ENCODE assay signal across 8 cellular contexts in the genomic region with DNA sequence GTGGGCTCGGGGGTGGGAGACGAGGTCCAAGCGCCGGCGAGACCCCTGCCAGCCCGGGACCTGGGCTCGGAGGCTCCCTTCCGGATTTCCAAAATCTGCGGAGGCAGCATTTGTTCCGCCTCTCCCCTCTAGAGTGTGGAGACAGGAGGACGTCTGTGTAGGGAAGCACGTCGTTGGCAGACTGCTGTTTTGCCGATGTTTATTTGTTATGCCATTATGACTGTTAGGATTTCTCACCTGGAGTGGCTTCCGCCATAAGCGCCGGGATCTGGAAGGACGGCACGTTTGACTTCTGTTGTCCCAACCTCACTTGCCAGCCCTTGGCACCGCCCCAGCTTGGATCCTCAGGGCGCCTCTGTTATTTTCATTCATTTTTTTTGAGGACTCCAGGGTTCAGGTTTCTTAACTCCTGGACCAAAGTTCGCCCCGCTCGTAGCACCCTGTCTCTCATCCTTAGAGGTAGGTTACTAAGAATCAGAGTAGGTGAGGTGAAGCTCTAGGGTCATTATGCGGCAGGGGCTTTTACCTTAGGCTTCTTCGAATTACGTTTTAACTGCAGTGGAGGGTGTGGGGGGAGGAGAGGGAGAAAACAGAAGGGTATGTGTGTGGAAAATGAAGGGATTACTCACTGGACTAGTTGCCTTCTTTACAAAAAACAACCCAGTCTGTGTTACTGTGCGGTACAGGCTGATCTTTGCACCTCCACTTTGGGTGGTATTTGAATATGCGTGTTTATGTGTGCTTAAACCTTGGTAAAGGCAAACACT. TPM values are rescaled to one million over a fixed set of nuclear protein-coding genes. Genes with fewer than 3 reads are reported as not detected.
DNase-seq lines count a peak whose midpoint lies in the region; ATAC-seq and TF ChIP-seq lines count a peak whose summit lies in the region.

No MANE protein-coding gene starts in this region.

- H3K9me3 ChIP-seq in hepatocyte (ENCODE audit: low read depth): no peaks in the 10 kb centered on the region

- intact Hi-C loops in sciatic nerve (cut with DNase I): no loop called here

- peaks cover 38% of the 10 kb centered on the region for H3K27me3 Mint-ChIP-seq in activated naive CD8-positive, alpha-beta T cell treated with anti-CD3 and anti-CD28 coated beads, Interleukin-2, amount 10 ng/mL, durations not matched to agents 7 days and 5 days

- no peaks in the 10 kb centered on the region for H3K27me3 ChIP-seq in hepatocyte

- H2AFZ ChIP-seq in hepatocyte: peak overlapping the region; percentile 97

- H3K27ac ChIP-seq in hepatocyte: peak overlapping the region; percentile 67

- peak; percentile 65 for DNase-seq in DMS79 (lab: John Stamatoyannopoulos, UW)
- DNase-seq in NCI-H2227 (lab: John Stamatoyannopoulos, UW; ENCODE audit: unreplicated experiment): peak; percentile 42
- DNase-seq in activated naive CD8-positive, alpha-beta T cell treated with anti-CD3 and anti-CD28 coated beads, Interleukin-2, amount 10 ng/mL, durations not matched to agents 7 days and 5 days: no peak
- DNase-seq in hepatocyte (ENCODE audit: low spot score): peak; percentile 54
- peak; percentile 76 for DNase-seq in sciatic nerve (ENCODE audit: low spot score)
- DNase-seq in NCI-H1048 (lab: John Stamatoyannopoulos, UW): no peak

- peak; percentile 35 for ATAC-seq in GM21723 (IDR thresholded peaks at IDR 0.05; ENCODE audit: unreplicated experiment)
- ATAC-seq in activated naive CD8-positive, alpha-beta T cell treated with anti-CD3 and anti-CD28 coated beads, Interleukin-2, amount 10 ng/mL, durations not matched to agents 7 days and 5 days (ENCODE audit: low read depth): peak; percentile 13
- peak; percentile 56 for ATAC-seq in sciatic nerve
- ATAC-seq in HG02840 (IDR thresholded peaks at IDR 0.05; ENCODE audit: low FRiP score, unreplicated experiment): no peak

- no peaks in the 10 kb centered on the region for H3K9me3 Mint-ChIP-seq in activated naive CD8-positive, alpha-beta T cell treated with anti-CD3 and anti-CD28 coated beads, Interleukin-2, amount 10 ng/mL, durations not matched to agents 7 days and 5 days

- POLR2A ChIA-PET in activated naive CD8-positive, alpha-beta T cell treated with anti-CD3 and anti-CD28 coated beads, Interleukin-2, amount 10 ng/mL, durations not matched to agents 7 days and 5 days (lab: Charles Lee): no interaction called here

- H3K4me1 ChIP-seq in hepatocyte (ENCODE audit: insufficient read depth): no peaks in the 10 kb centered on the region

- H3K79me2 ChIP-seq in hepatocyte: no peaks in the 10 kb centered on the region

- H3K4me3 ChIP-seq in hepatocyte: peak overlapping the region; percentile 76

- H4K20me1 ChIP-seq in hepatocyte (ENCODE audit: insufficient read depth, poor library complexity, severe bottlenecking): no peaks in the 10 kb centered on the region

- peak overlapping the region; percentile 98 for H3K4me2 ChIP-seq in hepatocyte

- WGBS in hepatocyte (ENCODE audit: low lambda C conversion rate, missing lambda C conversion rate): 5% methylated on average over 27 of the region's 29 CpGs

- H3K4me3 Mint-ChIP-seq in activated naive CD8-positive, alpha-beta T cell treated with anti-CD3 and anti-CD28 coated beads, Interleukin-2, amount 10 ng/mL, durations not matched to agents 7 days and 5 days: peak overlapping the region; percentile 68

- no peaks in the 10 kb centered on the region for H3K36me3 ChIP-seq in hepatocyte (replicated peaks; ENCODE audit: insufficient read depth, low read depth)

- no peaks in the 10 kb centered on the region for H3K36me3 Mint-ChIP-seq in activated naive CD8-positive, alpha-beta T cell treated with anti-CD3 and anti-CD28 coated beads, Interleukin-2, amount 10 ng/mL, durations not matched to agents 7 days and 5 days

- peaks cover 8% of the 10 kb centered on the region for H3K4me1 Mint-ChIP-seq in activated naive CD8-positive, alpha-beta T cell treated with anti-CD3 and anti-CD28 coated beads, Interleukin-2, amount 10 ng/mL, durations not matched to agents 7 days and 5 days

- no peaks in the 10 kb centered on the region for H3K9me2 ChIP-seq in hepatocyte (replicated peaks; ENCODE audit: insufficient read depth)

- no peak for TF ChIP-seq CTCF in hepatocyte (IDR thresholded peaks at IDR 0.05; ENCODE audit: poor library complexity)

- no peak overlapping the region for H3K27ac Mint-ChIP-seq in activated naive CD8-positive, alpha-beta T cell treated with anti-CD3 and anti-CD28 coated beads, Interleukin-2, amount 10 ng/mL, durations not matched to agents 7 days and 5 days

RNA-seq across cellular contexts. Expression of gene PYGL, which starts 0.5 kb away (rescaled TPM):
- total RNA-seq in activated naive CD8-positive, alpha-beta T cell treated with anti-CD3 and anti-CD28 coated beads, Interleukin-2, amount 10 ng/mL, durations not matched to agents 7 days and 5 days: under 1 TPM; 0.51 to 0.72 TPM
- total RNA-seq in hepatocyte: 46.2 and 51.6 TPM in 2 replicates
- polyA plus RNA-seq in hepatocyte: 37.9 and 38.5 TPM in 2 replicates
- 72.1 TPM for total RNA-seq in sciatic nerve

Comparison
In these comparisons a context has a peak if more than half of its experiments do, and no peak if none do; other contexts are left out.
1. DNase-seq: peak in DMS79 (single experiment), NCI-H2227 (single experiment), hepatocyte (single experiment) and sciatic nerve (single experiment); none in activated naive CD8-positive, alpha-beta T cell treated with anti-CD3 and anti-CD28 coated beads, Interleukin-2, amount 10 ng/mL, durations not matched to agents 7 days and 5 days (single experiment) and NCI-H1048 (single experiment).
2. RNA of gene PYGL, which starts 0.5 kb away (total RNA-seq): 72.1 TPM in sciatic nerve (single experiment) and 46.2 to 51.6 TPM in hepatocyte; 0.51 to 0.72 TPM in activated naive CD8-positive, alpha-beta T cell treated with anti-CD3 and anti-CD28 coated beads, Interleukin-2, amount 10 ng/mL, durations not matched to agents 7 days and 5 days; every median in the first group is over 10 times any median in the second.